Comparison of ENCODE assay signal across 10 cellular contexts in the genomic region with DNA sequence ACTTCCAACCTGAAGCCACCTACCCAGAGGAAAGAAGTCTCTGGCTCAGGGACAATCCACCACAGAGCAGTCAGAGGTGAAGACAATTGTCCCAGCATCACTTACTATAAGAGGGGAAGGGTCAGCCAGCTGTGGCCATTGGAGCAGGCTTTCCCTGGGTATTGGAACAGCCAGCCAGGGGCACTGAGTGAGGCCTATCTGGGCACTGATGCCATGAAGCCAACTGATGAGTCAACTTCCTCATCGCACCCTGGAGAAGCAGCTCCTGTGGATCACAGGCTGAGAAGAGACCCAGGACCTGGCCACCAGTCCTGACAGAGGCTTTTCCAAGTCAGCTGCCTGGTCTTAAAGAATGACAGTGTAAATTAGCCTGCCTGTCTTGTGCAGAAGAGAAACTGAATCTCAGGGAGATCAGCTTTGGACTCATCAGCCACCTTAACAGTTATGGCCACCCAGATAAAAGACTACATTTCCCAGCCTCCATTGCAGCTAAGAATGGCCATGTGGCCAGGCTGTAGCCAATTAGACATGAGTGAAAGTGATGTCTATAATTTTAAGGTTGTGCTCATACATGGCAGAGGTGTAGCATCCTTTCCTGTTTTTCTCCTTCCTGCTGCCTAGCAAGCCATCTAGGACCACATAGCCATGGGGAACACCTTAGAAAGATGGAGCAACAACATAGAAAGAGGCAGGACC. TPM values are rescaled to one million over a fixed set of nuclear protein-coding genes. Genes with fewer than 3 reads are reported as not detected.
A peak's percentile ranks its signal among the peaks of the same experiment; 100 is the strongest.
DNase-seq lines count a peak whose midpoint lies in the region; ATAC-seq and TF ChIP-seq lines count a peak whose summit lies in the region.
"Had no signal": no experiment of that assay in that cellular context is flagged by ENCODE, and none has a peak within 500 bp of the region (broad histone marks: within the 10 kb centered on the region; RNA-seq: fewer than 3 reads in every experiment).

No MANE protein-coding gene starts in this region.

- H3K9me3 Mint-ChIP-seq in progenitor cell of endocrine pancreas (ENCODE audit: low read depth) (no peaks in the 10 kb centered on the region), glutamatergic neuron (ENCODE audit: unreplicated experiment) (peaks cover 6% of the 10 kb centered on the region)
- H3K9me3 Mint-ChIP-seq: T-helper 1 cell treated with Interleukin-12 subunit alpha and Interleukin-12 subunit beta and Interleukin-4 antibody, amounts not matched to agents 30 μg/mL and 1 μg/mL, for 36 hours had no signal

- ATAC-seq in GM21576 (IDR thresholded peaks at IDR 0.05; ENCODE audit: unreplicated experiment): peak; percentile 62
- ATAC-seq in SK-N-SH treated with all-trans-retinoic acid at 6 μM for 48 hours: peak; percentile 97

- H3K36me3 Mint-ChIP-seq in progenitor cell of endocrine pancreas (ENCODE audit: insufficient read depth) (no peaks in the 10 kb centered on the region), glutamatergic neuron (ENCODE audit: unreplicated experiment) (peaks cover 15% of the 10 kb centered on the region)
- H3K36me3 Mint-ChIP-seq: IgD-negative memory B cell had no signal

- no peak for TF ChIP-seq CTCF in progenitor cell of endocrine pancreas (IDR thresholded peaks at IDR 0.05; ENCODE audit: unreplicated experiment)
- TF ChIP-seq CTCF in glutamatergic neuron (IDR thresholded peaks at IDR 0.05; ENCODE audit: partially characterized antibody, unreplicated experiment): no peak
- TF ChIP-seq CTCF in GM10266 (IDR thresholded peaks at IDR 0.05; ENCODE audit: control insufficient read depth, insufficient read depth, low read depth, missing control alignments): no peak

- H3K4me1 Mint-ChIP-seq in progenitor cell of endocrine pancreas (ENCODE audit: low read depth) (no peaks in the 10 kb centered on the region), glutamatergic neuron (ENCODE audit: low read depth, unreplicated experiment) (peaks cover 3% of the 10 kb centered on the region)
- H3K4me1 Mint-ChIP-seq: IgD-negative memory B cell had no signal

- no peak overlapping the region for H3K4me3 Mint-ChIP-seq in progenitor cell of endocrine pancreas (ENCODE audit: low read depth)
- H3K4me3 Mint-ChIP-seq in glutamatergic neuron (ENCODE audit: unreplicated experiment): no peak overlapping the region
- H3K4me3 Mint-ChIP-seq: IgD-negative memory B cell; T-helper 1 cell treated with Interleukin-12 subunit alpha and Interleukin-12 subunit beta and Interleukin-4 antibody, amounts not matched to agents 30 μg/mL and 1 μg/mL, for 36 hours had no signal

- H3K27ac Mint-ChIP-seq in progenitor cell of endocrine pancreas: no peak overlapping the region
- H3K27ac Mint-ChIP-seq in glutamatergic neuron (ENCODE audit: unreplicated experiment): no peak overlapping the region
- H3K27ac Mint-ChIP-seq: IgD-negative memory B cell; T-helper 1 cell treated with Interleukin-12 subunit alpha and Interleukin-12 subunit beta and Interleukin-4 antibody, amounts not matched to agents 30 μg/mL and 1 μg/mL, for 36 hours had no signal

- H3K27me3 Mint-ChIP-seq in progenitor cell of endocrine pancreas (peaks cover 11% of the 10 kb centered on the region), glutamatergic neuron (ENCODE audit: unreplicated experiment) (peaks cover 8% of the 10 kb centered on the region)

- DNase-seq in COLO829 (ENCODE audit: low spot score): peak; percentile 32
- DNase-seq in iPS-NIHi11 (ENCODE audit: low spot score): peak; percentile 46
- no peak for DNase-seq in H4 (ENCODE audit: low spot score)
- no peak for DNase-seq in progenitor cell of endocrine pancreas (ENCODE audit: low spot score, unreplicated experiment)
- no peak for DNase-seq in glutamatergic neuron
- DNase-seq in GM10266 (ENCODE audit: extremely low spot score): no peak

TF ChIP-seq in SK-N-SH treated with all-trans-retinoic acid at 6 μM for 48 hours, 23 proteins besides CTCF, POLR2A, EP300 and RAD21 (continues in another document):
- TF ChIP-seq CSDC2 (CRISPR knock-in tag; IDR thresholded peaks at IDR 0.05): no peak
- TF ChIP-seq, protein P1, sequence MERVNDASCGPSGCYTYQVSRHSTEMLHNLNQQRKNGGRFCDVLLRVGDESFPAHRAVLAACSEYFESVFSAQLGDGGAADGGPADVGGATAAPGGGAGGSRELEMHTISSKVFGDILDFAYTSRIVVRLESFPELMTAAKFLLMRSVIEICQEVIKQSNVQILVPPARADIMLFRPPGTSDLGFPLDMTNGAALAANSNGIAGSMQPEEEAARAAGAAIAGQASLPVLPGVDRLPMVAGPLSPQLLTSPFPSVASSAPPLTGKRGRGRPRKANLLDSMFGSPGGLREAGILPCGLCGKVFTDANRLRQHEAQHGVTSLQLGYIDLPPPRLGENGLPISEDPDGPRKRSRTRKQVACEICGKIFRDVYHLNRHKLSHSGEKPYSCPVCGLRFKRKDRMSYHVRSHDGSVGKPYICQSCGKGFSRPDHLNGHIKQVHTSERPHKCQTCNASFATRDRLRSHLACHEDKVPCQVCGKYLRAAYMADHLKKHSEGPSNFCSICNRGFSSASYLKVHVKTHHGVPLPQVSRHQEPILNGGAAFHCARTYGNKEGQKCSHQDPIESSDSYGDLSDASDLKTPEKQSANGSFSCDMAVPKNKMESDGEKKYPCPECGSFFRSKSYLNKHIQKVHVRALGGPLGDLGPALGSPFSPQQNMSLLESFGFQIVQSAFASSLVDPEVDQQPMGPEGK (CRISPR knock-in tag; IDR thresholded peaks at IDR 0.05; ENCODE audit: borderline replicate concordance): no peak
- no peak for TF ChIP-seq BACH2 (CRISPR knock-in tag; IDR thresholded peaks at IDR 0.05; ENCODE audit: borderline replicate concordance)
- TF ChIP-seq ZFP3 (CRISPR knock-in tag; IDR thresholded peaks at IDR 0.05): no peak
- no peak for TF ChIP-seq TCF4 (CRISPR knock-in tag; IDR thresholded peaks at IDR 0.05; ENCODE audit: borderline replicate concordance)
- TF ChIP-seq, protein P2, sequence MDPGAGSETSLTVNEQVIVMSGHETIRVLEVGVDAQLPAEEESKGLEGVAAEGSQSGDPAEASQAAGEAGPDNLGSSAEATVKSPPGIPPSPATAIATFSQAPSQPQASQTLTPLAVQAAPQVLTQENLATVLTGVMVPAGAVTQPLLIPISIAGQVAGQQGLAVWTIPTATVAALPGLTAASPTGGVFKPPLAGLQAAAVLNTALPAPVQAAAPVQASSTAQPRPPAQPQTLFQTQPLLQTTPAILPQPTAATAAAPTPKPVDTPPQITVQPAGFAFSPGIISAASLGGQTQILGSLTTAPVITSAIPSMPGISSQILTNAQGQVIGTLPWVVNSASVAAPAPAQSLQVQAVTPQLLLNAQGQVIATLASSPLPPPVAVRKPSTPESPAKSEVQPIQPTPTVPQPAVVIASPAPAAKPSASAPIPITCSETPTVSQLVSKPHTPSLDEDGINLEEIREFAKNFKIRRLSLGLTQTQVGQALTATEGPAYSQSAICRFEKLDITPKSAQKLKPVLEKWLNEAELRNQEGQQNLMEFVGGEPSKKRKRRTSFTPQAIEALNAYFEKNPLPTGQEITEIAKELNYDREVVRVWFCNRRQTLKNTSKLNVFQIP (CRISPR knock-in tag; IDR thresholded peaks at IDR 0.05; ENCODE audit: borderline replicate concordance, low read depth): no peak
- no peak for TF ChIP-seq OSR1 (CRISPR knock-in tag; IDR thresholded peaks at IDR 0.05)
- TF ChIP-seq GLIS3 (CRISPR knock-in tag; IDR thresholded peaks at IDR 0.05): no peak
- TF ChIP-seq, protein P3, sequence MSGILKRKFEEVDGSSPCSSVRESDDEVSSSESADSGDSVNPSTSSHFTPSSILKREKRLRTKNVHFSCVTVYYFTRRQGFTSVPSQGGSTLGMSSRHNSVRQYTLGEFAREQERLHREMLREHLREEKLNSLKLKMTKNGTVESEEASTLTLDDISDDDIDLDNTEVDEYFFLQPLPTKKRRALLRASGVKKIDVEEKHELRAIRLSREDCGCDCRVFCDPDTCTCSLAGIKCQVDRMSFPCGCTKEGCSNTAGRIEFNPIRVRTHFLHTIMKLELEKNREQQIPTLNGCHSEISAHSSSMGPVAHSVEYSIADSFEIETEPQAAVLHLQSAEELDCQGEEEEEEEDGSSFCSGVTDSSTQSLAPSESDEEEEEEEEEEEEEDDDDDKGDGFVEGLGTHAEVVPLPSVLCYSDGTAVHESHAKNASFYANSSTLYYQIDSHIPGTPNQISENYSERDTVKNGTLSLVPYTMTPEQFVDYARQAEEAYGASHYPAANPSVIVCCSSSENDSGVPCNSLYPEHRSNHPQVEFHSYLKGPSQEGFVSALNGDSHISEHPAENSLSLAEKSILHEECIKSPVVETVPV (CRISPR knock-in tag; IDR thresholded peaks at IDR 0.05): no peak
- no peak for TF ChIP-seq PPARA (CRISPR knock-in tag; IDR thresholded peaks at IDR 0.05; ENCODE audit: borderline replicate concordance)
- no peak for TF ChIP-seq ZNF70 (CRISPR knock-in tag; IDR thresholded peaks at IDR 0.05)
- TF ChIP-seq ARNTL (CRISPR knock-in tag; IDR thresholded peaks at IDR 0.05; ENCODE audit: borderline replicate concordance, low read depth): no peak
- TF ChIP-seq, protein P4, sequence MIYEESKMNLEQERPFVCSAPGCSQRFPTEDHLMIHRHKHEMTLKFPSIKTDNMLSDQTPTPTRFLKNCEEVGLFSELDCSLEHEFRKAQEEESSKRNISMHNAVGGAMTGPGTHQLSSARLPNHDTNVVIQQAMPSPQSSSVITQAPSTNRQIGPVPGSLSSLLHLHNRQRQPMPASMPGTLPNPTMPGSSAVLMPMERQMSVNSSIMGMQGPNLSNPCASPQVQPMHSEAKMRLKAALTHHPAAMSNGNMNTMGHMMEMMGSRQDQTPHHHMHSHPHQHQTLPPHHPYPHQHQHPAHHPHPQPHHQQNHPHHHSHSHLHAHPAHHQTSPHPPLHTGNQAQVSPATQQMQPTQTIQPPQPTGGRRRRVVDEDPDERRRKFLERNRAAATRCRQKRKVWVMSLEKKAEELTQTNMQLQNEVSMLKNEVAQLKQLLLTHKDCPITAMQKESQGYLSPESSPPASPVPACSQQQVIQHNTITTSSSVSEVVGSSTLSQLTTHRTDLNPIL (CRISPR knock-in tag; IDR thresholded peaks at IDR 0.05; ENCODE audit: low read depth): no peak
- no peak for TF ChIP-seq TOX (CRISPR knock-in tag; IDR thresholded peaks at IDR 0.05; ENCODE audit: borderline replicate concordance)

RNA-seq across cellular contexts. Expression of a gene that starts 19.0 kb away (rescaled TPM):
- 0.95 and 2.0 TPM in 2 replicates for total RNA-seq in H4 (2014; rRNA removed; shearing (Covaris generic))
- total RNA-seq in progenitor cell of endocrine pancreas (0.31 and 0.36 TPM in 2 replicates), glutamatergic neuron (ENCODE audit: unreplicated experiment) (59.2 TPM)

Comparison
In these comparisons a context has a peak if more than half of its experiments do, and no peak if none do; other contexts are left out.
1. DNase-seq: peak in COLO829 (single experiment) and iPS-NIHi11 (single experiment); none in H4 (single experiment), progenitor cell of endocrine pancreas (single experiment), glutamatergic neuron (single experiment) and GM10266 (single experiment).
2. RNA of a gene that starts 19.0 kb away (total RNA-seq): 59.2 TPM in glutamatergic neuron (single experiment); 0.95 to 2.0 TPM in H4 and 0.31 to 0.36 TPM in progenitor cell of endocrine pancreas; every median in the first group is over 10 times any median in the second.